Comparison of ENCODE assay signal across 21 cellular contexts in genomic region chr6:27575594-27576361, GRCh38.
DNase-seq lines count a peak whose midpoint lies in the region; ATAC-seq and TF ChIP-seq lines count a peak whose summit lies in the region.
"Had no signal": no experiment of that assay in that cellular context is flagged by ENCODE, and none has a peak within 500 bp of the region (broad histone marks: within the 10 kb centered on the region; RNA-seq: fewer than 3 reads in every experiment).

No MANE protein-coding gene starts in this region.

- no peaks in the 10 kb centered on the region for H3K36me3 ChIP-seq in HCT116 (ENCODE audit: control insufficient read depth in 1 of 2, insufficient read depth in 2 of 2, low read length in 2 of 2)
- no peaks in the 10 kb centered on the region for H3K36me3 ChIP-seq in sigmoid colon
- H3K36me3 ChIP-seq: BLaER1, lower lobe of right lung had no signal

- no peaks in the 10 kb centered on the region for H3K79me2 ChIP-seq in HCT116 (ENCODE audit: insufficient read depth, low read length)

- peak overlapping the region; percentile 43 for H2AFZ ChIP-seq in HCT116 (ENCODE audit: low read depth, low read length, poor library complexity, severe bottlenecking)

- H3K27me3 ChIP-seq in HCT116 (ENCODE audit: insufficient read depth, low read length) = no peaks in the 10 kb centered on the region
- H3K27me3 ChIP-seq in sigmoid colon = peaks cover 0 to 15% (median 0%) of the 10 kb centered on the region in 3 donors
- H3K27me3 ChIP-seq: BLaER1 had no signal

- TF ChIP-seq EP300 in sigmoid colon (IDR thresholded peaks at IDR 0.05) = no peak

- CTCF ChIA-PET in HCT116 (lab: Charles Lee) = no interaction called here

- H3K4me1 ChIP-seq in HCT116 (ENCODE audit: control insufficient read depth in 1 of 2, insufficient read depth in 2 of 2, low read length in 2 of 2) = peaks cover 0 to 5% of the 10 kb centered on the region in 2 experiments; a peak in 2 of 4 replicates
- H3K4me1 ChIP-seq in sigmoid colon = no peaks in the 10 kb centered on the region
- H3K4me1 ChIP-seq: BLaER1, lower lobe of right lung had no signal

- RAD21 ChIA-PET in HCT116 (lab: Charles Lee; ENCODE audit: low non-redundant PET in 1 of 2, low total read pairs in 2 of 2, uncharacterized antibody in 2 of 2, unreplicated experiment in 2 of 2) = interaction anchor here in 1 of 2 experiments (0.6 kb wide), 1 partner anchor 1234 kb away, joined by 4 read pairs; no protein-coding TSS in a partner anchor

- H3K4me2 ChIP-seq in HCT116 (ENCODE audit: low read length) = peak overlapping the region; percentile 33
- H3K4me2 ChIP-seq: BLaER1 had no signal

- TF ChIP-seq POLR2A in HCT116 (IDR thresholded peaks at IDR 0.05; ENCODE audit: borderline replicate concordance, extremely low read depth, insufficient read depth, insufficient read length) = no peak
- TF ChIP-seq POLR2A in sigmoid colon (IDR thresholded peaks at IDR 0.05) = no peak

- no peaks in the 10 kb centered on the region for H3K9me2 ChIP-seq in HCT116 (ENCODE audit: insufficient read depth)

- TF ChIP-seq CTCF in HCT116 (IDR thresholded peaks at IDR 0.05 in 2 of 3, conservative IDR thresholded peaks at IDR 0.05 in 1 of 3; ENCODE audit: borderline replicate concordance in 1 of 3, insufficient read depth in 1 of 3, low read depth in 2 of 3, low read length in 2 of 3) (no peak), sigmoid colon (IDR thresholded peaks at IDR 0.05) (no peak)

- H3K9ac ChIP-seq in HCT116 (ENCODE audit: low read length) = no peak overlapping the region
- H3K9ac ChIP-seq: BLaER1 had no signal

- 75 to 76% methylated on average over 10 of the region's 10 CpGs for WGBS in sigmoid colon, 2 donors

- H4K20me1 ChIP-seq in HCT116 (ENCODE audit: insufficient read depth) = no peaks in the 10 kb centered on the region
- H4K20me1 ChIP-seq: BLaER1 had no signal

- H3K9me3 ChIP-seq in HCT116 (ENCODE audit: control insufficient read depth in 1 of 2, insufficient read depth in 1 of 2, low read depth in 1 of 2, low read length in 2 of 2) = no peaks in the 10 kb centered on the region
- no peaks in the 10 kb centered on the region for H3K9me3 ChIP-seq in sigmoid colon
- H3K9me3 ChIP-seq: BLaER1, lower lobe of right lung had no signal

- no peak for TF ChIP-seq RAD21 in HCT116 (IDR thresholded peaks at IDR 0.05; ENCODE audit: low read depth)

- BruUV-seq in HCT116 (replicated peaks; lab: Mats Ljungman, UMichigan) = no TSS peak

- POLR2A ChIA-PET in HCT116 (lab: Charles Lee) = interaction anchor here (0.6 kb wide), 1 partner anchor 344 kb away, joined by 3 read pairs; no protein-coding TSS in a partner anchor

- ATAC-seq in HCT116 (peak; percentile 95), GM19328 (IDR thresholded peaks at IDR 0.05; ENCODE audit: unreplicated experiment) (no peak), GM18868 (IDR thresholded peaks at IDR 0.05; ENCODE audit: unreplicated experiment) (no peak)
- ATAC-seq: activated CD4-positive, CD25-positive, alpha-beta regulatory T cell treated with anti-CD3 and anti-CD28 coated beads, Interleukin-2, amount 50 U/mL, for 24 hours; lower lobe of right lung; sciatic nerve had no signal

- H3K27ac ChIP-seq in HCT116 (ENCODE audit: low read depth, low read length) = no peak overlapping the region
- no peak overlapping the region for H3K27ac ChIP-seq in sigmoid colon
- H3K27ac ChIP-seq: BLaER1, epithelial cell of prostate, lower lobe of right lung had no signal

- DNase-seq in Daoy (ENCODE audit: low read depth) = peak; percentile 83
- peak; percentile 41 for DNase-seq in HCT116 (ENCODE audit: low read depth, low spot score)
- DNase-seq in OCI-M1 (lab: John Stamatoyannopoulos, UW) = peak; percentile 88
- peak; percentile 5 for DNase-seq in fibroblast of gingiva (ENCODE audit: low read depth)
- DNase-seq in sigmoid colon = no peak
- no peak for DNase-seq in NCI-H1436 treated with DMSO at 0.1 percent for 48 hours (lab: John Stamatoyannopoulos, UW)
- DNase-seq: activated CD8-positive, alpha-beta memory T cell treated with anti-CD3 and anti-CD28 coated beads, Interleukin-2, amount 50 U/mL, for 48 hours; activated naive CD8-positive, alpha-beta T cell treated with anti-CD3 and anti-CD28 coated beads, Interleukin-2, amount 10 ng/mL, durations not matched to agents 7 days and 5 days; cerebellar nuclear complex; IMR-90; lower lobe of right lung; NCI-H2081; nephron progenitor cell; stimulated activated CD4-positive, alpha-beta T cell treated with anti-CD3 and anti-CD28 coated beads, Interleukin-4, amount 100 ng/mL, for 4 hours; stimulated activated naive CD4-positive, alpha-beta T cell treated with Interleukin-2 at 50 U/mL for 16 hours had no signal

- intact Hi-C loops in HCT116 (cut with micrococcal nuclease) (no loop called here), sigmoid colon (cut with DNase I) (no loop called here)

- H3K4me3 ChIP-seq in HCT116 (replicated peaks in 1 of 2; ENCODE audit: low read depth in 1 of 2, low read length in 2 of 2) = no peak overlapping the region
- H3K4me3 ChIP-seq in sigmoid colon = no peak overlapping the region
- H3K4me3 ChIP-seq: BLaER1, lower lobe of right lung had no signal

TF ChIP-seq in HCT116, 20 proteins besides CTCF, POLR2A, EP300 and RAD21 (continues in another document):
- TF ChIP-seq POLR2AphosphoS5 (IDR thresholded peaks at IDR 0.05; ENCODE audit: low read depth, low read length) = no peak
- TF ChIP-seq ELF1 (IDR thresholded peaks at IDR 0.05; ENCODE audit: borderline replicate concordance, low read depth) = no peak
- TF ChIP-seq SP1 (IDR thresholded peaks at IDR 0.05; ENCODE audit: low read depth) = no peak
- no peak for TF ChIP-seq TCF7L2 (IDR thresholded peaks at IDR 0.05; ENCODE audit: borderline replicate concordance, extremely low read depth, insufficient read depth, insufficient read length)
- peak; percentile 21; the same call in 1 of the 2 replicates for TF ChIP-seq FOSL1 (IDR thresholded peaks at IDR 0.05; ENCODE audit: low read depth)
- no peak for TF ChIP-seq SIN3A (IDR thresholded peaks at IDR 0.05; ENCODE audit: low read depth)
- TF ChIP-seq EGR1 (IDR thresholded peaks at IDR 0.05; ENCODE audit: low read depth) = no peak
- no peak; the same call in 1 of the 2 replicates for TF ChIP-seq CEBPB (IDR thresholded peaks at IDR 0.05; ENCODE audit: low read depth)
- no peak for TF ChIP-seq ZBTB33 (IDR thresholded peaks at IDR 0.05; ENCODE audit: extremely low read depth, insufficient replicate concordance, low read length)
- TF ChIP-seq ZNF274 (IDR thresholded peaks at IDR 0.05; ENCODE audit: low read depth, low read length) = no peak
- TF ChIP-seq REST (IDR thresholded peaks at IDR 0.05; ENCODE audit: low read depth) = no peak
- TF ChIP-seq YY1 (IDR thresholded peaks at IDR 0.05; ENCODE audit: extremely low read depth, insufficient replicate concordance, low read depth, low read length) = no peak
- TF ChIP-seq EZH2 (IDR thresholded peaks at IDR 0.05) = no peak
- peak; percentile 96 for TF ChIP-seq ATF3 (IDR thresholded peaks at IDR 0.05)
- peak; percentile 82 for TF ChIP-seq CBX3 (IDR thresholded peaks at IDR 0.05; ENCODE audit: low read depth)
- no peak for TF ChIP-seq JUND (IDR thresholded peaks at IDR 0.05)
- no peak for TF ChIP-seq MAX (IDR thresholded peaks at IDR 0.05)
- no peak for TF ChIP-seq ZFX (IDR thresholded peaks at IDR 0.05)
- TF ChIP-seq SRF (IDR thresholded peaks at IDR 0.05; ENCODE audit: low read depth) = no peak

Comparison
In these comparisons a context has a peak if more than half of its experiments do, and no peak if none do; other contexts are left out.
1. DNase-seq: peak in Daoy (single experiment), HCT116 (single experiment), OCI-M1 (single experiment) and fibroblast of gingiva (single experiment); none in sigmoid colon (single experiment) and NCI-H1436 treated with DMSO at 0.1 percent for 48 hours (single experiment).